Comparison of ENCODE assay signal across 11 cellular contexts in the genomic region with DNA sequence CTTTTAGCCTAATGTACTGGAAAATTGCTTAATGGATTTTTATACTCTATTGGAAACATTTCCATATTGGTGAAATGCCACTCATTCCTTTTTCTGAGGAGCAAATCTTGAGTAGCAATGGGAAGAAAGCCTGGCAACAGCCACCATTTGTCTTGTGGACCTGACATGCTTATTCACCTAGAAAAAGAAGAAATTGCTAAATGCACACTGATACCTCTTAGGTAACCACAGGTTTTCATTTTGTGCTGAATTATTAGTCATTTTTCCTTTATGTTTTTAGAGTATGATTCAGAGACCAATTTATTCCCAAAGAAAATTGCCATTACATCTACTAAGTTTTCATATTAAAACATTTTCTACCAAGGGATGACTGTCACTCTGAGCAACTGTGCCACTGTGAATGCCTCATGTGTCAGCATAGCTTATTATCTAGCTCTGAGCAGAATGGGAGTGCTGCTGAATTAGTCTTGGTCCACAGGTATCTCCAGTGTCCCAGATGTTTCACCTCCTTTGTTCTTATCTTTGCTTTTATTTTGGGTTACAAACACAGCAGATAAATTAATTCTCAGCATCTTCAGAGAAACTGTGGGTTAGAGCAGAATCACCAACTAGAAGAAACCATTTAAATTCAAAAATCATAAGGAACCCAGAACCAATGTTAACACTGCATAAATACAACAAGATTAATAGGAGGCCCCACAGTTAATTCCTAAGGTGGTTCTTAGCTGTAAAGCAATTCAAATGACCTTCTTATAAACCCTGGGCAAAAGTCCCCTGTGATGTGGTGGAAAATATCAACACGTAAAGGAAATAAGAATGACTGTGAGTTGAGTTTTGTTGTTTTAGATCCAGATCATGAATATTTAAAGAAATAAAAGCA. TPM values are rescaled to one million over a fixed set of nuclear protein-coding genes. Genes with fewer than 3 reads are reported as not detected.
A peak's percentile ranks its signal among the peaks of the same experiment; 100 is the strongest.
DNase-seq lines count a peak whose midpoint lies in the region; ATAC-seq lines count a peak whose summit lies in the region.
"Had no signal": no experiment of that assay in that cellular context is flagged by ENCODE, and none has a peak within 500 bp of the region (broad histone marks: within the 10 kb centered on the region; RNA-seq: fewer than 3 reads in every experiment).

No MANE protein-coding gene starts in this region.

- intact Hi-C loops in activated naive CD4-positive, alpha-beta T cell treated with anti-CD3 and anti-CD28 coated beads for 36 hours (cut with micrococcal nuclease): loop anchor here (1.0 to 2.0 kb wide), 6 partner anchors 11 to 306 kb away; a partner anchor contains a TSS

- peaks cover under 1 to 6% (median 3%) of the 10 kb centered on the region in 5 donors for H3K36me3 ChIP-seq in subcutaneous abdominal adipose tissue (ENCODE audit: control insufficient read depth in 5 of 5, insufficient read depth in 5 of 5, low read length in 5 of 5)

- peaks cover 0 to 13% (median 10%) of the 10 kb centered on the region in 5 donors for H3K4me1 ChIP-seq in subcutaneous abdominal adipose tissue (ENCODE audit: control insufficient read depth in 5 of 5, insufficient read depth in 5 of 5, low read length in 5 of 5)

- H3K4me3 Mint-ChIP-seq in activated naive CD4-positive, alpha-beta T cell treated with anti-CD3 and anti-CD28 coated beads for 36 hours: peak overlapping the region; percentile 16
- H3K4me3 Mint-ChIP-seq in activated T-helper 17 cell treated with anti-CD3 and anti-CD28 coated beads, Interleukin-2, amount 50 U/mL, for 72 hours: peak overlapping the region; percentile 75

- no peak overlapping the region for H3K9ac ChIP-seq in subcutaneous abdominal adipose tissue (ENCODE audit: low read length in 5 of 5)

- H3K4me1 Mint-ChIP-seq in activated naive CD4-positive, alpha-beta T cell treated with anti-CD3 and anti-CD28 coated beads for 36 hours (ENCODE audit: low read depth): peaks cover 42% of the 10 kb centered on the region
- H3K4me1 Mint-ChIP-seq in activated T-helper 17 cell treated with anti-CD3 and anti-CD28 coated beads, Interleukin-2, amount 50 U/mL, for 72 hours: peaks cover 14% of the 10 kb centered on the region

- H3K9me3 Mint-ChIP-seq in activated naive CD4-positive, alpha-beta T cell treated with anti-CD3 and anti-CD28 coated beads for 36 hours: no peaks in the 10 kb centered on the region
- no peaks in the 10 kb centered on the region for H3K9me3 Mint-ChIP-seq in activated T-helper 17 cell treated with anti-CD3 and anti-CD28 coated beads, Interleukin-2, amount 50 U/mL, for 72 hours

- ATAC-seq in activated T-helper 17 cell treated with anti-CD3 and anti-CD28 coated beads, Interleukin-2, amount 50 U/mL, for 72 hours (replicated peaks): peak; percentile 92
- ATAC-seq in GM19467 (IDR thresholded peaks at IDR 0.05; ENCODE audit: unreplicated experiment): no peak

- peak; percentile 34 for DNase-seq in activated naive CD4-positive, alpha-beta T cell treated with anti-CD3 and anti-CD28 coated beads for 36 hours
- DNase-seq in activated naive CD4-positive, alpha-beta T cell treated with anti-CD3 and anti-CD28 coated beads, Interleukin-2, amount 50 U/mL, for 16 hours: no peak
- DNase-seq in iris pigment epithelial cell (ENCODE audit: low read depth) (peak; percentile 52), KBM-7 (no peak), SIG-M5 treated with dmso at 0.1 percent for 504 hours (lab: John Stamatoyannopoulos, UW; ENCODE audit: unreplicated experiment) (no peak)
- DNase-seq: DMS79 treated with DMSO at 0.1 percent for 48 hours, NCI-H2171, PC-9 had no signal

- peak overlapping the region; percentile 52 for H3K27ac ChIP-seq in subcutaneous abdominal adipose tissue (ENCODE audit: low read depth, low read length)
- H3K27ac ChIP-seq: PC-9 had no signal

- no peaks in the 10 kb centered on the region for H3K9me3 ChIP-seq in subcutaneous abdominal adipose tissue (ENCODE audit: control insufficient read depth in 5 of 5, low read length in 5 of 5)

- H3K4me3 ChIP-seq in subcutaneous abdominal adipose tissue (ENCODE audit: low read depth in 1 of 5, low read length in 5 of 5): no peak overlapping the region
- H3K4me3 ChIP-seq: PC-9 had no signal

- no peaks in the 10 kb centered on the region for H3K27me3 ChIP-seq in subcutaneous abdominal adipose tissue (ENCODE audit: control insufficient read depth in 5 of 5, insufficient read depth in 4 of 5, low read length in 5 of 5)

- in situ Hi-C loops in KBM-7 (cut with MboI; ENCODE audit: low pct_unique_long_range_greater_than_20kb, low sequenced_read_pairs): loop anchor here (25.0 kb wide), 1 partner anchor 213 kb away; a partner anchor contains a TSS

- CTCF ChIA-PET in activated naive CD4-positive, alpha-beta T cell treated with anti-CD3 and anti-CD28 coated beads for 36 hours (lab: Charles Lee): interaction anchor here (0.6 to 2.3 kb wide), 6 partner anchors 10 to 210 kb away, joined by 3 to 21 read pairs (median 4); a partner anchor contains a TSS

- H3K36me3 Mint-ChIP-seq in activated naive CD4-positive, alpha-beta T cell treated with anti-CD3 and anti-CD28 coated beads for 36 hours (ENCODE audit: low read depth): peaks cover 3% of the 10 kb centered on the region
- peaks cover 17% of the 10 kb centered on the region for H3K36me3 Mint-ChIP-seq in activated T-helper 17 cell treated with anti-CD3 and anti-CD28 coated beads, Interleukin-2, amount 50 U/mL, for 72 hours (ENCODE audit: low read depth)

- peak overlapping the region; percentile 89 for H3K27ac Mint-ChIP-seq in activated naive CD4-positive, alpha-beta T cell treated with anti-CD3 and anti-CD28 coated beads for 36 hours
- H3K27ac Mint-ChIP-seq in activated T-helper 17 cell treated with anti-CD3 and anti-CD28 coated beads, Interleukin-2, amount 50 U/mL, for 72 hours: peak overlapping the region; percentile 99

- H3K27me3 Mint-ChIP-seq in activated naive CD4-positive, alpha-beta T cell treated with anti-CD3 and anti-CD28 coated beads for 36 hours (ENCODE audit: low read depth): no peaks in the 10 kb centered on the region
- H3K27me3 Mint-ChIP-seq in activated T-helper 17 cell treated with anti-CD3 and anti-CD28 coated beads, Interleukin-2, amount 50 U/mL, for 72 hours: no peaks in the 10 kb centered on the region

RNA-seq across cellular contexts. Expression of a gene that starts 8.7 kb away (rescaled TPM):
- total RNA-seq in activated naive CD4-positive, alpha-beta T cell treated with anti-CD3 and anti-CD28 coated beads for 36 hours: 10 to 100 TPM; 44.7 to 46.1 TPM
- total RNA-seq in activated T-helper 17 cell treated with anti-CD3 and anti-CD28 coated beads, Interleukin-2, amount 50 U/mL, for 72 hours: 10 to 100 TPM; 17.8 to 27.1 TPM

RNA-seq across cellular contexts. Expression of a gene that starts 17.7 kb away (rescaled TPM):
- 1 to 10 TPM; 6.9 to 8.1 TPM for total RNA-seq in activated naive CD4-positive, alpha-beta T cell treated with anti-CD3 and anti-CD28 coated beads for 36 hours
- 10 to 100 TPM; 10.0 to 15.1 TPM for total RNA-seq in activated T-helper 17 cell treated with anti-CD3 and anti-CD28 coated beads, Interleukin-2, amount 50 U/mL, for 72 hours

RNA-seq across cellular contexts. Expression of a gene that starts 18.0 kb away (rescaled TPM):
- 10 to 100 TPM; 12.1 to 14.4 TPM for total RNA-seq in activated naive CD4-positive, alpha-beta T cell treated with anti-CD3 and anti-CD28 coated beads for 36 hours
- 10 to 100 TPM; 16.1 to 19.1 TPM for total RNA-seq in activated T-helper 17 cell treated with anti-CD3 and anti-CD28 coated beads, Interleukin-2, amount 50 U/mL, for 72 hours

Comparison
In these comparisons a context has a peak if more than half of its experiments do, and no peak if none do; other contexts are left out.
1. DNase-seq: peak in activated naive CD4-positive, alpha-beta T cell treated with anti-CD3 and anti-CD28 coated beads for 36 hours (single experiment) and iris pigment epithelial cell (single experiment); none in activated naive CD4-positive, alpha-beta T cell treated with anti-CD3 and anti-CD28 coated beads, Interleukin-2, amount 50 U/mL, for 16 hours (single experiment), KBM-7 (single experiment) and SIG-M5 treated with dmso at 0.1 percent for 504 hours (single experiment).